ENCODE assay signal across 31 cellular contexts in the genomic region with DNA sequence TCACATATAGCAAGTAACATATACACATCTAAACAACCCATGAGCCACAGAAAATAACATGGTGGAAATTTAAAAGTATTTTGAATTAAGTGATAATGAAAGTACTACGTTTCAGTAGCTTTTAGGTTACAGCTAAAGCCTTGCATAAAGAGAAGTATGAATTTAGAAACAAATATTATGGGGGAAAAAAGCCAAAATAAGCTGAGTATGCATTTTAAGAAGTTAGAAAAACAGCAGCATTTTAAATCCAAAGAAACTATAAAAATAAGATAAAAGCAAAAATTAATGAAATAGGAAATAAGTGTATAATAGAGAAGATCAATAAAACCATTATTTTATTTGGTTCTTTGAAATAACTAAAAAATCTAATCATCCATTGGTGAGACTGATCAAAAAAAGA.
"Had no signal": no experiment of that assay in that cellular context is flagged by ENCODE, and none has a peak within 500 bp of the region (broad histone marks: within the 10 kb centered on the region; RNA-seq: fewer than 3 reads in every experiment).

No MANE protein-coding gene starts in this region.

- H3K27ac ChIP-seq: body of pancreas, brain microvascular endothelial cell, breast epithelium, WERI-Rb-1 had no signal

- H3K4me1 ChIP-seq: body of pancreas, breast epithelium had no signal

- H3K27me3 ChIP-seq: body of pancreas, brain microvascular endothelial cell, breast epithelium had no signal

- H3K36me3 ChIP-seq: brain microvascular endothelial cell, breast epithelium, WERI-Rb-1 had no signal

- DNase-seq: activated CD4-positive, alpha-beta memory T cell treated with anti-CD3 and anti-CD28 coated beads, Interleukin-2, amount 10 ng/mL, durations not matched to agents 7 days and 5 days; activated CD4-positive, alpha-beta T cell treated with anti-CD3 and anti-CD28 coated beads for 1 hour; activated CD4-positive, alpha-beta T cell treated with anti-CD3 and anti-CD28 coated beads for 36 hours; activated CD4-positive, alpha-beta T cell treated with anti-CD3 and anti-CD28 coated beads for 48 hours; activated CD4-positive, alpha-beta T cell treated with anti-CD3 and anti-CD28 coated beads, Interleukin-2, amount 10 ng/mL, durations not matched to agents 7 days and 5 days; activated CD4-positive, alpha-beta T cell treated with anti-CD3 and anti-CD28 coated beads, Interleukin-2, amount 50 U/mL, for 48 hours; activated CD4-positive, CD25-positive, alpha-beta regulatory T cell; activated CD8-positive, alpha-beta memory T cell treated with anti-CD3 and anti-CD28 coated beads for 24 hours; activated CD8-positive, alpha-beta memory T cell treated with anti-CD3 and anti-CD28 coated beads, Interleukin-2, amount 10 ng/mL, durations not matched to agents 7 days and 5 days; activated CD8-positive, alpha-beta memory T cell treated with anti-CD3 and anti-CD28 coated beads, Interleukin-2, amount 50 U/mL, for 48 hours; activated CD8-positive, alpha-beta T cell treated with anti-CD3 and anti-CD28 coated beads, Interleukin-2, amount 10 ng/mL, durations not matched to agents 7 days and 5 days; activated effector memory CD4-positive, alpha-beta T cell treated with Interleukin-2 at 50 U/mL for 16 hours; activated gamma-delta T cell; activated naive CD4-positive, alpha-beta T cell treated with anti-CD3 and anti-CD28 coated beads, Interleukin-2, amount 10 ng/mL, durations not matched to agents 7 days and 5 days; activated naive CD4-positive, alpha-beta T cell treated with Interleukin-2 at 50 U/mL for 16 hours; activated naive CD8-positive, alpha-beta T cell treated with anti-CD3 and anti-CD28 coated beads, Interleukin-2, amount 10 ng/mL, durations not matched to agents 7 days and 5 days; activated naive CD8-positive, alpha-beta T cell treated with anti-CD3 and anti-CD28 coated beads, Interleukin-2, amount 50 U/mL, for 24 hours; activated T-cell treated with anti-CD3 and anti-CD28 coated beads, Interleukin-2, amount 50 U/mL, for 24 hours; activated T-cell treated with anti-CD3 and anti-CD28 coated beads, Interleukin-2, amount 50 U/mL, for 48 hours; amniotic stem cell; aorta; body of pancreas; brain microvascular endothelial cell; central memory CD4-positive, alpha-beta T cell; T-helper 2 cell; T-helper 9 cell; WERI-Rb-1 had no signal

- ATAC-seq: activated CD4-positive, alpha-beta T cell treated with anti-CD3 and anti-CD28 coated beads for 36 hours; activated CD4-positive, CD25-positive, alpha-beta regulatory T cell treated with anti-CD3 and anti-CD28 coated beads, Interleukin-2, amount 50 U/mL, for 24 hours; activated CD8-positive, alpha-beta memory T cell treated with anti-CD3 and anti-CD28 coated beads, Interleukin-2, amount 10 ng/mL, durations not matched to agents 7 days and 5 days; activated CD8-positive, alpha-beta T cell treated with anti-CD3 and anti-CD28 coated beads, Interleukin-2, amount 10 ng/mL, durations not matched to agents 7 days and 5 days; activated naive CD8-positive, alpha-beta T cell treated with anti-CD3 and anti-CD28 coated beads, Interleukin-2, amount 50 U/mL, for 24 hours; body of pancreas; WTC11 had no signal

- FAIRE-seq: TTC549 had no signal

- H3K4me3 ChIP-seq: body of pancreas, breast epithelium had no signal
